In genomic region chr17:9389116-9389515, GRCh38 we compare ENCODE assay signal across 8 cellular contexts.
A peak's percentile ranks its signal among the peaks of the same experiment; 100 is the strongest.
DNase-seq lines count a peak whose midpoint lies in the region; ATAC-seq, FAIRE-seq and TF ChIP-seq lines count a peak whose summit lies in the region.

No MANE protein-coding gene starts in this region.

- peak; percentile 72 for ATAC-seq in HG03520 (IDR thresholded peaks at IDR 0.05; ENCODE audit: unreplicated experiment)
- peak; percentile 52 to 88 for ATAC-seq in upper lobe of left lung (ENCODE audit: low FRiP score in 2 of 2)

- no peaks in the 10 kb centered on the region for H3K4me1 ChIP-seq in upper lobe of left lung
- no peaks in the 10 kb centered on the region for H3K4me1 ChIP-seq in left ventricle myocardium inferior

- peak in 1 of 4 donors; percentile 58 for TF ChIP-seq EP300 in upper lobe of left lung (IDR thresholded peaks at IDR 0.05)

- WGBS in upper lobe of left lung, 2 donors = 56 to 83% methylated on average over 3 of the region's 3 CpGs

- H3K36me3 ChIP-seq in upper lobe of left lung (no peaks in the 10 kb centered on the region), left ventricle myocardium inferior (peaks cover 15% of the 10 kb centered on the region)

- no peak for TF ChIP-seq POLR2A in upper lobe of left lung (IDR thresholded peaks at IDR 0.05)

- H3K27me3 ChIP-seq in upper lobe of left lung = no peaks in the 10 kb centered on the region
- no peaks in the 10 kb centered on the region for H3K27me3 ChIP-seq in left ventricle myocardium inferior (ENCODE audit: low read depth)

- FAIRE-seq in GM19239 (lab: Jason Lieb, UNC) = peak; percentile 90

- TF ChIP-seq CTCF in AG09309 (IDR thresholded peaks at IDR 0.05; ENCODE audit: control insufficient read depth, insufficient read depth, low read depth, low read length, missing control alignments) (no peak), upper lobe of left lung (IDR thresholded peaks at IDR 0.05) (no peak), left ventricle myocardium inferior (IDR thresholded peaks at IDR 0.05; ENCODE audit: borderline replicate concordance) (no peak)

- intact Hi-C loops in left ventricle myocardium inferior (cut with micrococcal nuclease) = no loop called here

- H3K4me3 ChIP-seq in AG09309 (ENCODE audit: control insufficient read depth, low read depth, low read length) (no peak overlapping the region), upper lobe of left lung (no peak overlapping the region), left ventricle myocardium inferior (no peak overlapping the region)

- H3K9me3 ChIP-seq in upper lobe of left lung = peaks cover 0 to 11% (median 5%) of the 10 kb centered on the region in 4 donors
- H3K9me3 ChIP-seq in left ventricle myocardium inferior (replicated peaks) = peaks cover 25% of the 10 kb centered on the region

- no peak overlapping the region for H3K27ac ChIP-seq in upper lobe of left lung
- no peak overlapping the region for H3K27ac ChIP-seq in left ventricle myocardium inferior (replicated peaks)

- peak; percentile 86 for DNase-seq in AG09309 (ENCODE audit: low read depth)
- DNase-seq in GM19239 (ENCODE audit: insufficient read length, low spot score) = peak; percentile 30
- peak; percentile 37 for DNase-seq in epidermal melanocyte (ENCODE audit: insufficient read length, low spot score)
- DNase-seq in upper lobe of left lung = peak in 1 of 2 donors; percentile 53
- DNase-seq in activated CD8-positive, alpha-beta memory T cell treated with anti-CD3 and anti-CD28 coated beads, Interleukin-2, amount 50 U/mL, for 4 hours = no peak
- no peak for DNase-seq in left ventricle myocardium inferior
- no peak for DNase-seq in amygdala (lab: John Stamatoyannopoulos, UW)

Comparison
In these comparisons a context has a peak if more than half of its experiments do, and no peak if none do; other contexts are left out.
1. DNase-seq: peak in AG09309 (single experiment), GM19239 (single experiment) and epidermal melanocyte (single experiment); none in activated CD8-positive, alpha-beta memory T cell treated with anti-CD3 and anti-CD28 coated beads, Interleukin-2, amount 50 U/mL, for 4 hours (single experiment), left ventricle myocardium inferior (single experiment) and amygdala (0 of 56).